9 cellular contexts compared by ENCODE assay signal in genomic region chr4:87120411-87121162, GRCh38.
DNase-seq lines count a peak whose midpoint lies in the region; ATAC-seq, FAIRE-seq and TF ChIP-seq lines count a peak whose summit lies in the region.
"Had no signal": no experiment of that assay in that cellular context is flagged by ENCODE, and none has a peak within 500 bp of the region (broad histone marks: within the 10 kb centered on the region; RNA-seq: fewer than 3 reads in every experiment).

No MANE protein-coding gene starts in this region.

- H3K27ac ChIP-seq in thyroid gland: peak overlapping the region; percentile 87 to 96 (median 90)

- peak; percentile 23 for FAIRE-seq in RCC 7860 (lab: Jason Lieb, UNC)

- no peak overlapping the region for H3K4me3 Mint-ChIP-seq in memory B cell

- no peaks in the 10 kb centered on the region for H3K9me3 ChIP-seq in thyroid gland

- H3K9me3 Mint-ChIP-seq in memory B cell: no peaks in the 10 kb centered on the region
- H3K9me3 Mint-ChIP-seq: activated naive CD4-positive, alpha-beta T cell treated with anti-CD3 and anti-CD28 coated beads, Interleukin-2, amount 50 U/mL, for 72 hours had no signal

- peak overlapping the region; percentile 14 for H3K27ac Mint-ChIP-seq in memory B cell

- H3K36me3 ChIP-seq in thyroid gland: peaks cover 12 to 19% of the 10 kb centered on the region in 2 donors

- no peak for ATAC-seq in memory B cell (ENCODE audit: low read depth)

- no peaks in the 10 kb centered on the region for H3K27me3 ChIP-seq in thyroid gland

- DNase-seq in RCC 7860 (ENCODE audit: low spot score) (peak; percentile 69), epithelial cell of esophagus (ENCODE audit: low read depth) (peak; percentile 97), memory B cell (ENCODE audit: low spot score in 2 of 2) (no peak), thyroid gland (peak; percentile 77 to 83), OCI-M1 (lab: John Stamatoyannopoulos, UW) (no peak), AG08396 (ENCODE audit: low spot score) (no peak), SHP77 treated with DMSO at 0.1 percent for 48 hours (lab: John Stamatoyannopoulos, UW) (no peak)
- DNase-seq: NCI-H187 treated with DMSO at 0.1 percent for 48 hours had no signal

- no peaks in the 10 kb centered on the region for H3K27me3 Mint-ChIP-seq in memory B cell

- intact Hi-C loops in thyroid gland (cut with DNase I): no loop called here

- TF ChIP-seq CTCF in epithelial cell of esophagus (IDR thresholded peaks at IDR 0.05; ENCODE audit: insufficient read depth, low read depth, low read length, missing control alignments) (peak; percentile 37), thyroid gland (IDR thresholded peaks at IDR 0.05) (no peak)

- H3K36me3 Mint-ChIP-seq in memory B cell: peaks cover 34% of the 10 kb centered on the region

- peaks cover 90 to 96% of the 10 kb centered on the region in 2 donors for H3K4me1 ChIP-seq in thyroid gland

- H3K4me1 Mint-ChIP-seq in memory B cell: peaks cover 10% of the 10 kb centered on the region

- H3K4me3 ChIP-seq in epithelial cell of esophagus (ENCODE audit: low read length) (no peak overlapping the region), thyroid gland (replicated peaks in 1 of 3) (no peak overlapping the region)

- peak in 1 of 2 donors; percentile 23 for TF ChIP-seq POLR2A in thyroid gland (IDR thresholded peaks at IDR 0.05)

- 52 to 59% methylated on average over 18 of the region's 18 CpGs for WGBS in thyroid gland, 2 donors

Comparison
In these comparisons a context has a peak if more than half of its experiments do, and no peak if none do; other contexts are left out.
1. DNase-seq: peak in RCC 7860 (single experiment), epithelial cell of esophagus (single experiment) and thyroid gland (2 of 2); none in memory B cell (0 of 2), OCI-M1 (single experiment), AG08396 (single experiment) and SHP77 treated with DMSO at 0.1 percent for 48 hours (single experiment).